ENCODE assay signal across 8 cellular contexts in genomic region chr6:31980195-31980876, GRCh38. TPM values are rescaled to one million over a fixed set of nuclear protein-coding genes. Genes with fewer than 3 reads are reported as not detected.
DNase-seq lines count a peak whose midpoint lies in the region; ATAC-seq, FAIRE-seq and TF ChIP-seq lines count a peak whose summit lies in the region.
"Not testable (repeated sequence)": the region's sequence is repeated elsewhere in the genome, so short reads cannot be mapped to it uniquely, and the experiment has no call there.
"Had no signal": no experiment of that assay in that cellular context is flagged by ENCODE, and none has a peak within 500 bp of the region (broad histone marks: within the 10 kb centered on the region; RNA-seq: fewer than 3 reads in every experiment).

No MANE protein-coding gene starts in this region.

- not testable (repeated sequence) for TF ChIP-seq RAD21 in K562 (CRISPR knock-in tag; conservative IDR thresholded peaks at IDR 0.05 in 1 of 2, IDR thresholded peaks at IDR 0.05 in 1 of 2)

- not testable (repeated sequence) for H3K4me3 ChIP-seq in CD8-positive, alpha-beta T cell (ENCODE audit: low read depth, low read length); K562; naive thymus-derived CD4-positive, alpha-beta T cell (ENCODE audit: low read length)

- ATAC-seq in CD8-positive, alpha-beta T cell; K562; Right ventricle myocardium inferior; naive thymus-derived CD4-positive, alpha-beta T cell: not testable (repeated sequence)

- not testable (repeated sequence) for TF ChIP-seq POLR2A in K562 (conservative IDR thresholded peaks at IDR 0.05)

- peaks cover 12% of the 10 kb centered on the region for H3K79me2 ChIP-seq in K562 (ENCODE audit: control insufficient read depth, insufficient read depth, low read length)

- not testable (repeated sequence) for H3K9me1 ChIP-seq in K562 (ENCODE audit: control insufficient read depth, insufficient read depth, low read length)

- H3K4me2 ChIP-seq in K562 (ENCODE audit: insufficient read depth, low read length) = peak overlapping the region; percentile 71; the same call in 1 of the 2 replicates

- not testable (repeated sequence) for DNase-seq in CD8-positive, alpha-beta T cell; T-helper 2 cell treated with Interferon-gamma antibody and Interleukin-4, amounts not matched to agents 5 μg/mL and 100 μg/mL, for 36 hours (ENCODE audit: low spot score); K562 (ENCODE audit: extremely low read depth in 1 of 4, low spot score in 3 of 4); naive thymus-derived CD4-positive, alpha-beta T cell
- peak; percentile 46 for DNase-seq in activated effector memory CD4-positive, alpha-beta T cell treated with anti-CD3 and anti-CD28 coated beads, Interleukin-2, amount 50 U/mL, for 16 hours
- peak; percentile 6 for DNase-seq in Right ventricle myocardium inferior (ENCODE audit: missing footprints)
- DNase-seq in renal cortical epithelial cell (ENCODE audit: low read depth) = peak; percentile 26

- H3K4me3 Mint-ChIP-seq in CD8-positive, alpha-beta T cell; T-helper 2 cell treated with Interferon-gamma antibody and Interleukin-4, amounts not matched to agents 5 μg/mL and 100 μg/mL, for 36 hours; naive thymus-derived CD4-positive, alpha-beta T cell: not testable (repeated sequence)

- peak overlapping the region; percentile 67 for H3K27ac Mint-ChIP-seq in CD8-positive, alpha-beta T cell
- H3K27ac Mint-ChIP-seq in T-helper 2 cell treated with Interferon-gamma antibody and Interleukin-4, amounts not matched to agents 5 μg/mL and 100 μg/mL, for 36 hours = peak overlapping the region; percentile 68
- H3K27ac Mint-ChIP-seq in naive thymus-derived CD4-positive, alpha-beta T cell = peak overlapping the region in 8 of 9 donors; percentile 59 to 87 (median 86)

- BruUV-seq in K562 (replicated peaks; lab: Mats Ljungman, UMichigan) = not testable (repeated sequence)

- H3K36me3 ChIP-seq in CD8-positive, alpha-beta T cell (ENCODE audit: insufficient read depth, low read length); naive thymus-derived CD4-positive, alpha-beta T cell (ENCODE audit: control insufficient read depth in 2 of 3, insufficient read depth in 3 of 3, low read length in 3 of 3): not testable (repeated sequence)
- H3K36me3 ChIP-seq in K562 (ENCODE audit: control insufficient read depth, insufficient read depth, low read length) = peaks cover 12% of the 10 kb centered on the region; the same call in 2 of the 3 replicates

- not testable (repeated sequence) for TF ChIP-seq CTCF in CD8-positive, alpha-beta T cell (IDR thresholded peaks at IDR 0.05); K562 (IDR thresholded peaks at IDR 0.05 in 2 of 3, conservative IDR thresholded peaks at IDR 0.05 in 1 of 3; ENCODE audit: insufficient read depth in 2 of 3, low read depth in 1 of 3, low read length in 3 of 3)

- not testable (repeated sequence) for TF ChIP-seq EP300 in K562 (IDR thresholded peaks at IDR 0.05; ENCODE audit: low read length)

- H3K9ac ChIP-seq in K562 (ENCODE audit: insufficient read depth in 1 of 2, low read depth in 2 of 2, low read length in 2 of 2) = peak overlapping the region; percentile 18 to 72; a peak in 3 of 4 replicates

- 81% methylated on average over 12 of the region's 13 CpGs for WGBS in K562 (ENCODE audit: insufficient coverage, low coverage, missing lambda C conversion rate)

- peaks cover 16% of the 10 kb centered on the region for H3K4me1 Mint-ChIP-seq in CD8-positive, alpha-beta T cell (ENCODE audit: low read depth)
- not testable (repeated sequence) for H3K4me1 Mint-ChIP-seq in T-helper 2 cell treated with Interferon-gamma antibody and Interleukin-4, amounts not matched to agents 5 μg/mL and 100 μg/mL, for 36 hours (ENCODE audit: low read depth)
- H3K4me1 Mint-ChIP-seq in naive thymus-derived CD4-positive, alpha-beta T cell = peaks cover 6 to 23% (median 19%) of the 10 kb centered on the region in 7 donors

- intact Hi-C loops in CD8-positive, alpha-beta T cell (cut with DNase I, micrococcal nuclease); K562 (cut with micrococcal nuclease); Right ventricle myocardium inferior (cut with DNase I); naive thymus-derived CD4-positive, alpha-beta T cell (cut with micrococcal nuclease): not testable (repeated sequence)

- not testable (repeated sequence) for H2AFZ ChIP-seq in K562 (ENCODE audit: low read depth, low read length)

- H3K27ac ChIP-seq in CD8-positive, alpha-beta T cell (ENCODE audit: low read depth, low read length) = not testable (repeated sequence)
- peak overlapping the region; percentile 87 for H3K27ac ChIP-seq in K562 (ENCODE audit: extremely low read depth, low read depth, low read length)
- peak overlapping the region; percentile 68 for H3K27ac ChIP-seq in naive thymus-derived CD4-positive, alpha-beta T cell (ENCODE audit: low read depth, low read length)

- CTCF ChIA-PET in CD8-positive, alpha-beta T cell (lab: Charles Lee); K562 (lab: Yijun Ruan, JAX; ENCODE audit: low intra/inter-chr PET ratio); naive thymus-derived CD4-positive, alpha-beta T cell (lab: Charles Lee): not testable (repeated sequence)

- in situ Hi-C loops in K562 (cut with MboI) = not testable (repeated sequence)

- H3K27me3 Mint-ChIP-seq in CD8-positive, alpha-beta T cell (ENCODE audit: low read depth); T-helper 2 cell treated with Interferon-gamma antibody and Interleukin-4, amounts not matched to agents 5 μg/mL and 100 μg/mL, for 36 hours (ENCODE audit: low read depth); naive thymus-derived CD4-positive, alpha-beta T cell: not testable (repeated sequence)

- not testable (repeated sequence) for H3K9me3 ChIP-seq in CD8-positive, alpha-beta T cell (ENCODE audit: low read length); K562 (replicated peaks; ENCODE audit: control insufficient read depth, insufficient read depth, low read depth, low read length); naive thymus-derived CD4-positive, alpha-beta T cell (ENCODE audit: control insufficient read depth in 2 of 3, low read length in 3 of 3)

- POLR2A ChIA-PET in CD8-positive, alpha-beta T cell (lab: Charles Lee) = not testable (repeated sequence)
- POLR2A ChIA-PET in K562 (lab: Yijun Ruan, JAX) = interaction anchor here (0.6 to 1.1 kb wide), 5 partner anchors 10 to 185 kb away, joined by 3 to 4 read pairs (median 3); partner anchors contain the start of gene VARS1
- POLR2A ChIA-PET in naive thymus-derived CD4-positive, alpha-beta T cell (lab: Charles Lee) = interaction anchor here (2.6 kb wide), 1 partner anchor 10 kb away, joined by 9 read pairs; the partner anchor contains the start of gene DXO

- H3K36me3 Mint-ChIP-seq in CD8-positive, alpha-beta T cell; T-helper 2 cell treated with Interferon-gamma antibody and Interleukin-4, amounts not matched to agents 5 μg/mL and 100 μg/mL, for 36 hours (ENCODE audit: low read depth); naive thymus-derived CD4-positive, alpha-beta T cell: not testable (repeated sequence)

- not testable (repeated sequence) for H4K20me1 ChIP-seq in K562 (replicated peaks; ENCODE audit: control insufficient read depth, insufficient read depth, low read length)

- H3K4me1 ChIP-seq in CD8-positive, alpha-beta T cell (ENCODE audit: insufficient read depth, low read length) = peaks cover 21% of the 10 kb centered on the region
- peaks cover 28 to 31% of the 10 kb centered on the region in 2 experiments for H3K4me1 ChIP-seq in K562 (replicated peaks in 1 of 2; ENCODE audit: control insufficient read depth in 2 of 2, insufficient read depth in 2 of 2, low read length in 2 of 2)
- peaks cover 0 to 19% of the 10 kb centered on the region in 2 donors for H3K4me1 ChIP-seq in naive thymus-derived CD4-positive, alpha-beta T cell (ENCODE audit: control insufficient read depth in 2 of 2, insufficient read depth in 2 of 2, low read length in 2 of 2)

- not testable (repeated sequence) for H3K27me3 ChIP-seq in CD8-positive, alpha-beta T cell (ENCODE audit: insufficient read depth, low read length); K562 (ENCODE audit: control insufficient read depth in 2 of 2, insufficient read depth in 2 of 2, low read length in 2 of 2); naive thymus-derived CD4-positive, alpha-beta T cell (ENCODE audit: control insufficient read depth in 2 of 2, insufficient read depth in 2 of 2, low read length in 2 of 2)

- not testable (repeated sequence) for FAIRE-seq in K562 (lab: Jason Lieb, UNC)

- H3K9me3 Mint-ChIP-seq in CD8-positive, alpha-beta T cell; T-helper 2 cell treated with Interferon-gamma antibody and Interleukin-4, amounts not matched to agents 5 μg/mL and 100 μg/mL, for 36 hours; naive thymus-derived CD4-positive, alpha-beta T cell: not testable (repeated sequence)

RNA-seq across cellular contexts. Expression of gene C4A, which starts 1.5 kb away (rescaled TPM):
- 1 to 10 TPM; 3.0 to 5.5 TPM for total RNA-seq in CD8-positive, alpha-beta T cell
- 26.8 and 57.5 TPM in 2 replicates for total RNA-seq in K562 (2011; cell fraction: chromatin; rRNA removed; ENCODE audit: low replicate concordance)
- 34.0 and 42.2 TPM in 2 replicates for total RNA-seq in K562 (2011; cell fraction: nucleolus; rRNA removed)
- 22.1 and 27.8 TPM in 2 replicates for total RNA-seq in K562 (2011; cell fraction: nucleoplasm; rRNA removed)
- 4.6 and 6.4 TPM in 2 replicates for total RNA-seq in K562 (2014; rRNA removed)
- 2.2 and 3.5 TPM in 2 replicates for total RNA-seq in K562 (2014; rRNA removed; fragmentation: Illumina TruSeq; extraction: Trizol)
- 6.6 and 6.9 TPM in 2 replicates for total RNA-seq in K562 (2015; rRNA removed; fragmentation: Illumina TruSeq; extraction: Trizol)
- total RNA-seq in K562 (2021) = 7.6 and 9.3 TPM in 2 replicates
- 7.2 and 14.8 TPM in 2 replicates for polyA plus RNA-seq in K562 (2011; rRNA removed)
- polyA plus RNA-seq in K562 (2011; cell fraction: cytosol; rRNA removed) = 11.2 and 13.8 TPM in 2 replicates
- polyA plus RNA-seq in K562 (2011; cell fraction: nucleus; rRNA removed) = 42.4 and 58.8 TPM in 2 replicates
- 9.7 and 11.2 TPM in 2 replicates for polyA plus RNA-seq in K562 (2012)
- polyA plus RNA-seq in K562 (2014; fragmentation: Illumina TruSeq; extraction: Trizol) = 5.0 and 6.5 TPM in 2 replicates
- polyA plus RNA-seq in K562 (2014; fragmentation: Nextera tagmentation; extraction: Ambion mirVana) = under 1 TPM; 0.27 to 0.50 TPM
- 6.1 and 7.2 TPM in 2 replicates for polyA plus RNA-seq in K562 (2014; rRNA removed)
- 5.8 and 10.2 TPM in 2 replicates for polyA minus RNA-seq in K562 (2011; rRNA and poly(A)+ RNA removed)
- 4.3 and 5.0 TPM in 2 replicates for polyA minus RNA-seq in K562 (2011; cell fraction: cytosol; rRNA and poly(A)+ RNA removed)
- 12.0 and 25.4 TPM in 2 replicates for polyA minus RNA-seq in K562 (2011; cell fraction: nucleus; rRNA and poly(A)+ RNA removed)
- 92.1 TPM for total RNA-seq in Right ventricle myocardium inferior
- 1 to 10 TPM; 3.2 to 9.0 (median 8.0) TPM for total RNA-seq in naive thymus-derived CD4-positive, alpha-beta T cell
- polyA plus RNA-seq in naive thymus-derived CD4-positive, alpha-beta T cell = not detected
- total RNA-seq in renal cortical epithelial cell = 1.6 and 42.4 TPM in 2 replicates

RNA-seq across cellular contexts. Expression of gene DXO, which starts 8.4 kb away (rescaled TPM):
- total RNA-seq in CD8-positive, alpha-beta T cell = 10 to 100 TPM; 20.8 to 22.2 TPM
- 48.5 and 121 TPM in 2 replicates for total RNA-seq in K562 (2011; cell fraction: chromatin; rRNA removed; ENCODE audit: low replicate concordance)
- total RNA-seq in K562 (2011; cell fraction: nucleolus; rRNA removed) = 102 and 121 TPM in 2 replicates
- total RNA-seq in K562 (2011; cell fraction: nucleoplasm; rRNA removed) = 59.5 and 73.2 TPM in 2 replicates
- total RNA-seq in K562 (2014; rRNA removed) (29.0 and 31.1 TPM in 2 replicates), K562 (2014; rRNA removed; fragmentation: Illumina TruSeq; extraction: Trizol) (9.3 and 13.1 TPM in 2 replicates), K562 (2015; rRNA removed; fragmentation: Illumina TruSeq; extraction: Trizol) (18.6 and 19.4 TPM in 2 replicates), K562 (2021) (27.6 and 28.5 TPM in 2 replicates), Right ventricle myocardium inferior (9.8 TPM), renal cortical epithelial cell (10.6 and 16.9 TPM in 2 replicates)
- polyA plus RNA-seq in K562 (2011; rRNA removed) (11.9 and 25.1 TPM in 2 replicates), K562 (2014; fragmentation: Illumina TruSeq; extraction: Trizol) (30.4 and 31.8 TPM in 2 replicates), K562 (2014; fragmentation: Nextera tagmentation; extraction: Ambion mirVana) (1 to 10 TPM; 6.4 to 7.3 TPM), K562 (2014; rRNA removed) (31.9 and 35.1 TPM in 2 replicates)
- polyA plus RNA-seq in K562 (2011; cell fraction: cytosol; rRNA removed) = 31.8 and 33.4 TPM in 2 replicates
- polyA plus RNA-seq in K562 (2011; cell fraction: nucleus; rRNA removed) = 168 and 185 TPM in 2 replicates
- 27.9 and 39.5 TPM in 2 replicates for polyA plus RNA-seq in K562 (2012)
- polyA minus RNA-seq in K562 (2011; rRNA and poly(A)+ RNA removed) = 11.3 and 11.5 TPM in 2 replicates
- polyA minus RNA-seq in K562 (2011; cell fraction: cytosol; rRNA and poly(A)+ RNA removed) = 9.3 and 12.2 TPM in 2 replicates
- 38.9 and 52.6 TPM in 2 replicates for polyA minus RNA-seq in K562 (2011; cell fraction: nucleus; rRNA and poly(A)+ RNA removed)
- total RNA-seq in naive thymus-derived CD4-positive, alpha-beta T cell = 10 to 100 TPM; 19.3 to 44.3 (median 35.0) TPM
- 10 to 100 TPM; 12.6 to 16.2 TPM for polyA plus RNA-seq in naive thymus-derived CD4-positive, alpha-beta T cell

RNA-seq across cellular contexts. Expression of gene SKIC2, which starts 21.4 kb away (rescaled TPM):
- total RNA-seq in CD8-positive, alpha-beta T cell = 100 to 1,000 TPM; 107 to 115 TPM
- 247 and 681 TPM in 2 replicates for total RNA-seq in K562 (2011; cell fraction: chromatin; rRNA removed; ENCODE audit: low replicate concordance)
- total RNA-seq in K562 (2011; cell fraction: nucleolus; rRNA removed) = 350 and 365 TPM in 2 replicates
- total RNA-seq in K562 (2011; cell fraction: nucleoplasm; rRNA removed) = 202 and 277 TPM in 2 replicates
- total RNA-seq in K562 (2014; rRNA removed) (45.0 and 45.1 TPM in 2 replicates), K562 (2014; rRNA removed; fragmentation: Illumina TruSeq; extraction: Trizol) (27.0 and 35.5 TPM in 2 replicates), K562 (2015; rRNA removed; fragmentation: Illumina TruSeq; extraction: Trizol) (33.6 and 34.5 TPM in 2 replicates), K562 (2021) (88.4 and 94.6 TPM in 2 replicates), Right ventricle myocardium inferior (30.7 TPM), renal cortical epithelial cell (46.5 and 47.3 TPM in 2 replicates)
- polyA plus RNA-seq in K562 (2011; rRNA removed) (38.8 and 84.8 TPM in 2 replicates), K562 (2014; fragmentation: Illumina TruSeq; extraction: Trizol) (45.1 and 50.3 TPM in 2 replicates), K562 (2014; fragmentation: Nextera tagmentation; extraction: Ambion mirVana) (1 to 10 TPM; 3.3 to 7.8 TPM), K562 (2014; rRNA removed) (58.3 and 61.3 TPM in 2 replicates)
- 32.7 and 35.6 TPM in 2 replicates for polyA plus RNA-seq in K562 (2011; cell fraction: cytosol; rRNA removed)
- 626 and 727 TPM in 2 replicates for polyA plus RNA-seq in K562 (2011; cell fraction: nucleus; rRNA removed)
- polyA plus RNA-seq in K562 (2012) = 63.3 and 102 TPM in 2 replicates
- 63.6 and 66.0 TPM in 2 replicates for polyA minus RNA-seq in K562 (2011; rRNA and poly(A)+ RNA removed)
- 45.1 and 49.1 TPM in 2 replicates for polyA minus RNA-seq in K562 (2011; cell fraction: cytosol; rRNA and poly(A)+ RNA removed)
- polyA minus RNA-seq in K562 (2011; cell fraction: nucleus; rRNA and poly(A)+ RNA removed) = 128 and 164 TPM in 2 replicates
- 100 to 1,000 TPM in 3 of 5 experiments, 10 to 100 TPM in 2; 85.6 to 139 (median 101) TPM for total RNA-seq in naive thymus-derived CD4-positive, alpha-beta T cell
- 10 to 100 TPM; 20.1 to 23.5 TPM for polyA plus RNA-seq in naive thymus-derived CD4-positive, alpha-beta T cell

RNA-seq across cellular contexts. Expression of gene NELFE, which starts 21.6 kb away (rescaled TPM):
- total RNA-seq in CD8-positive, alpha-beta T cell = 10 to 100 TPM; 50.4 to 55.1 TPM
- total RNA-seq in K562 (2011; cell fraction: chromatin; rRNA removed; ENCODE audit: low replicate concordance) = 47.1 and 78.6 TPM in 2 replicates
- 45.5 and 59.2 TPM in 2 replicates for total RNA-seq in K562 (2011; cell fraction: nucleolus; rRNA removed)
- total RNA-seq in K562 (2011; cell fraction: nucleoplasm; rRNA removed) = 52.1 and 52.4 TPM in 2 replicates
- 130 and 139 TPM in 2 replicates for total RNA-seq in K562 (2014; rRNA removed)
- total RNA-seq in K562 (2014; rRNA removed; fragmentation: Illumina TruSeq; extraction: Trizol) = 76.2 and 86.2 TPM in 2 replicates
- total RNA-seq in K562 (2015; rRNA removed; fragmentation: Illumina TruSeq; extraction: Trizol) = 108 and 110 TPM in 2 replicates
- 87.6 and 91.5 TPM in 2 replicates for total RNA-seq in K562 (2021)
- 63.9 and 79.5 TPM in 2 replicates for polyA plus RNA-seq in K562 (2011; rRNA removed)
- 56.5 and 70.8 TPM in 2 replicates for polyA plus RNA-seq in K562 (2011; cell fraction: cytosol; rRNA removed)
- polyA plus RNA-seq in K562 (2011; cell fraction: nucleus; rRNA removed) = 100 and 111 TPM in 2 replicates
- polyA plus RNA-seq in K562 (2012) = 111 and 134 TPM in 2 replicates
- 148 and 154 TPM in 2 replicates for polyA plus RNA-seq in K562 (2014; fragmentation: Illumina TruSeq; extraction: Trizol)
- 10 to 100 TPM; 15.2 to 18.1 TPM for polyA plus RNA-seq in K562 (2014; fragmentation: Nextera tagmentation; extraction: Ambion mirVana)
- 143 and 157 TPM in 2 replicates for polyA plus RNA-seq in K562 (2014; rRNA removed)
- 32.8 and 42.7 TPM in 2 replicates for polyA minus RNA-seq in K562 (2011; rRNA and poly(A)+ RNA removed)
- polyA minus RNA-seq in K562 (2011; cell fraction: cytosol; rRNA and poly(A)+ RNA removed) = 38.1 and 40.2 TPM in 2 replicates
- polyA minus RNA-seq in K562 (2011; cell fraction: nucleus; rRNA and poly(A)+ RNA removed) = 26.9 and 38.8 TPM in 2 replicates
- 41.9 TPM for total RNA-seq in Right ventricle myocardium inferior
- total RNA-seq in naive thymus-derived CD4-positive, alpha-beta T cell = 10 to 100 TPM; 47.5 to 71.7 (median 59.1) TPM
- polyA plus RNA-seq in naive thymus-derived CD4-positive, alpha-beta T cell = 10 to 100 TPM; 56.5 to 76.6 TPM
- total RNA-seq in renal cortical epithelial cell = 92.3 and 146 TPM in 2 replicates

RNA-seq across cellular contexts. Expression of gene C4B, which starts 34.3 kb away (rescaled TPM):
- 1 to 10 TPM; 3.2 to 4.1 TPM for total RNA-seq in CD8-positive, alpha-beta T cell
- 17.6 and 59.1 TPM in 2 replicates for total RNA-seq in K562 (2011; cell fraction: chromatin; rRNA removed; ENCODE audit: low replicate concordance)
- total RNA-seq in K562 (2011; cell fraction: nucleolus; rRNA removed) = 28.7 and 30.2 TPM in 2 replicates
- total RNA-seq in K562 (2011; cell fraction: nucleoplasm; rRNA removed) = 20.5 and 23.3 TPM in 2 replicates
- total RNA-seq in K562 (2014; rRNA removed) (4.9 and 6.0 TPM in 2 replicates), K562 (2014; rRNA removed; fragmentation: Illumina TruSeq; extraction: Trizol) (2.4 and 3.3 TPM in 2 replicates), K562 (2015; rRNA removed; fragmentation: Illumina TruSeq; extraction: Trizol) (7.0 and 7.4 TPM in 2 replicates), K562 (2021) (8.5 and 8.8 TPM in 2 replicates), Right ventricle myocardium inferior (81.6 TPM), renal cortical epithelial cell (0.35 and 32.2 TPM in 2 replicates)
- polyA plus RNA-seq in K562 (2011; rRNA removed) (7.4 and 14.4 TPM in 2 replicates), K562 (2014; fragmentation: Illumina TruSeq; extraction: Trizol) (5.4 and 7.2 TPM in 2 replicates), K562 (2014; fragmentation: Nextera tagmentation; extraction: Ambion mirVana) (under 1 TPM; 0.32 to 0.52 TPM), K562 (2014; rRNA removed) (6.0 and 6.9 TPM in 2 replicates)
- polyA plus RNA-seq in K562 (2011; cell fraction: cytosol; rRNA removed) = 9.6 and 14.8 TPM in 2 replicates
- polyA plus RNA-seq in K562 (2011; cell fraction: nucleus; rRNA removed) = 52.4 and 74.8 TPM in 2 replicates
- polyA plus RNA-seq in K562 (2012) = 9.3 and 10.8 TPM in 2 replicates
- 6.6 and 10.2 TPM in 2 replicates for polyA minus RNA-seq in K562 (2011; rRNA and poly(A)+ RNA removed)
- 3.5 and 4.3 TPM in 2 replicates for polyA minus RNA-seq in K562 (2011; cell fraction: cytosol; rRNA and poly(A)+ RNA removed)
- polyA minus RNA-seq in K562 (2011; cell fraction: nucleus; rRNA and poly(A)+ RNA removed) = 14.1 and 29.7 TPM in 2 replicates
- 1 to 10 TPM; 3.2 to 8.5 (median 8.0) TPM for total RNA-seq in naive thymus-derived CD4-positive, alpha-beta T cell
- polyA plus RNA-seq in naive thymus-derived CD4-positive, alpha-beta T cell = under 1 TPM in 1 of 2 donors, not detected in 1; 0.59 TPM
- polyA plus RNA-seq: IgD-negative memory B cell had no signal
